ENCODE assay signal across 1 cellular context in the genomic region with DNA sequence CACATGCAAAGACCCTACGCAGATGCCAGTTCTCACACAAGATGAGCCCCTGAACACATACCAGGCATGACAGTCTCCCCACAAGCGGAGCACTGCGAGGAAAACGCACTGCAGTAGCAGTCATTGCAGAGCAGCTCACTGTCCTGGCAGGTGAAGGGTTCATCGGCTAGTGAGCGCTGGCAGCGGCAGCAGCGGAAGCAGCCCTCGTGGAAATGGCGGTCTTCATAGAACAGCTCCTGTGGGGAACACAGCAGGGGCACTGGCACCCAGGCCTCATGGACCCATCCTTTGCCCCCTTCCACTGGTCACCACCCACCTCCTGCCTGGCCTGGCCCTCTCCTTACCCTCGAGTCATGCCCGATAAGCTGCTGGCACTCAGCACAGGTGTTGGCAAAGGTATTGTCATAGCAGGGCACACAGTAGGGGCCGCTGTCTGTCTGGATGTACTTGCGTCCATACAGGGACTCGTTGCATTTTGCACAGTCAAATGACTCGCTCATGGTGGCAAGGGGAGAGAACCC.
A peak's percentile ranks its signal among the peaks of the same experiment; 100 is the strongest.
TF ChIP-seq lines count a peak whose summit lies in the region.

No MANE protein-coding gene starts in this region.

TF ChIP-seq in K562, 482 proteins besides CTCF, POLR2A, EP300 and RAD21 (continued from another document):
- TF ChIP-seq ZBTB9 (CRISPR knock-in tag; IDR thresholded peaks at IDR 0.05) (peak; percentile 82), NCOA2 (IDR thresholded peaks at IDR 0.05; ENCODE audit: partially characterized antibody in 2 of 2) (no peak), ZFP91 (CRISPR knock-in tag; IDR thresholded peaks at IDR 0.05) (0 out of 2 replicates have a peak, but pooled peaks have one; percentile 37), CBX3 (IDR thresholded peaks at IDR 0.05; ENCODE audit: borderline replicate concordance in 1 of 2, low read length in 2 of 2) (0 out of 3 replicates have a peak, but pooled peaks of 1 of the 2 experiments have one; percentile 10), TOE1 (IDR thresholded peaks at IDR 0.05; ENCODE audit: borderline replicate concordance) (no peak), TOE1 (CRISPR knock-in tag; IDR thresholded peaks at IDR 0.05; ENCODE audit: borderline replicate concordance, low read depth) (0 out of 2 replicates have a peak, but pooled peaks have one; percentile 74), MAX (CRISPR knock-in tag; IDR thresholded peaks at IDR 0.05) (peak; percentile 58; the same call in 1 of the 2 replicates), ZBTB33 (CRISPR knock-in tag; IDR thresholded peaks at IDR 0.05) (peak; percentile 94), CEBPG (CRISPR knock-in tag; IDR thresholded peaks at IDR 0.05) (peak; percentile 53; the same call in 1 of the 2 replicates), CEBPG (tag; conservative IDR thresholded peaks at IDR 0.05 in 1 of 2, IDR thresholded peaks at IDR 0.05 in 1 of 2) (no peak), ARID4B (CRISPR knock-in tag; IDR thresholded peaks at IDR 0.05) (0 out of 2 replicates have a peak, but pooled peaks have one; percentile 35), ZNF609 (CRISPR knock-in tag; IDR thresholded peaks at IDR 0.05; ENCODE audit: borderline replicate concordance) (peak; percentile 18; the same call in 1 of the 2 replicates), GATAD2A (IDR thresholded peaks at IDR 0.05) (no peak; the same call in none of the 2 replicates), ZBTB17 (CRISPR knock-in tag; IDR thresholded peaks at IDR 0.05) (peak; percentile 81; the same call in 1 of the 2 replicates), WHSC1 (IDR thresholded peaks at IDR 0.05; ENCODE audit: low read length) (no peak), HNRNPH1 (optimal IDR thresholded peaks at IDR 0.05; ENCODE audit: low read depth, low read length) (no peak), E2F5 (CRISPR knock-in tag; IDR thresholded peaks at IDR 0.05) (peak; percentile 54; the same call in 1 of the 2 replicates), ZFPM2 (CRISPR knock-in tag; IDR thresholded peaks at IDR 0.05) (no peak), PHB (CRISPR knock-in tag; IDR thresholded peaks at IDR 0.05) (no peak)
- TF ChIP-seq, protein P1, sequence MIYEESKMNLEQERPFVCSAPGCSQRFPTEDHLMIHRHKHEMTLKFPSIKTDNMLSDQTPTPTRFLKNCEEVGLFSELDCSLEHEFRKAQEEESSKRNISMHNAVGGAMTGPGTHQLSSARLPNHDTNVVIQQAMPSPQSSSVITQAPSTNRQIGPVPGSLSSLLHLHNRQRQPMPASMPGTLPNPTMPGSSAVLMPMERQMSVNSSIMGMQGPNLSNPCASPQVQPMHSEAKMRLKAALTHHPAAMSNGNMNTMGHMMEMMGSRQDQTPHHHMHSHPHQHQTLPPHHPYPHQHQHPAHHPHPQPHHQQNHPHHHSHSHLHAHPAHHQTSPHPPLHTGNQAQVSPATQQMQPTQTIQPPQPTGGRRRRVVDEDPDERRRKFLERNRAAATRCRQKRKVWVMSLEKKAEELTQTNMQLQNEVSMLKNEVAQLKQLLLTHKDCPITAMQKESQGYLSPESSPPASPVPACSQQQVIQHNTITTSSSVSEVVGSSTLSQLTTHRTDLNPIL (CRISPR knock-in tag; IDR thresholded peaks at IDR 0.05): 0 out of 2 replicates have a peak, but pooled peaks have one; percentile 27
- TF ChIP-seq, protein P2, sequence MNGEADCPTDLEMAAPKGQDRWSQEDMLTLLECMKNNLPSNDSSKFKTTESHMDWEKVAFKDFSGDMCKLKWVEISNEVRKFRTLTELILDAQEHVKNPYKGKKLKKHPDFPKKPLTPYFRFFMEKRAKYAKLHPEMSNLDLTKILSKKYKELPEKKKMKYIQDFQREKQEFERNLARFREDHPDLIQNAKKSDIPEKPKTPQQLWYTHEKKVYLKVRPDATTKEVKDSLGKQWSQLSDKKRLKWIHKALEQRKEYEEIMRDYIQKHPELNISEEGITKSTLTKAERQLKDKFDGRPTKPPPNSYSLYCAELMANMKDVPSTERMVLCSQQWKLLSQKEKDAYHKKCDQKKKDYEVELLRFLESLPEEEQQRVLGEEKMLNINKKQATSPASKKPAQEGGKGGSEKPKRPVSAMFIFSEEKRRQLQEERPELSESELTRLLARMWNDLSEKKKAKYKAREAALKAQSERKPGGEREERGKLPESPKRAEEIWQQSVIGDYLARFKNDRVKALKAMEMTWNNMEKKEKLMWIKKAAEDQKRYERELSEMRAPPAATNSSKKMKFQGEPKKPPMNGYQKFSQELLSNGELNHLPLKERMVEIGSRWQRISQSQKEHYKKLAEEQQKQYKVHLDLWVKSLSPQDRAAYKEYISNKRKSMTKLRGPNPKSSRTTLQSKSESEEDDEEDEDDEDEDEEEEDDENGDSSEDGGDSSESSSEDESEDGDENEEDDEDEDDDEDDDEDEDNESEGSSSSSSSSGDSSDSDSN (IDR thresholded peaks at IDR 0.05; ENCODE audit: borderline replicate concordance in 1 of 2, low read depth in 2 of 2, low read length in 2 of 2): 0 out of 4 replicates have a peak, but pooled peaks of 1 of the 2 experiments have one; percentile 15
- TF ChIP-seq, protein P3, sequence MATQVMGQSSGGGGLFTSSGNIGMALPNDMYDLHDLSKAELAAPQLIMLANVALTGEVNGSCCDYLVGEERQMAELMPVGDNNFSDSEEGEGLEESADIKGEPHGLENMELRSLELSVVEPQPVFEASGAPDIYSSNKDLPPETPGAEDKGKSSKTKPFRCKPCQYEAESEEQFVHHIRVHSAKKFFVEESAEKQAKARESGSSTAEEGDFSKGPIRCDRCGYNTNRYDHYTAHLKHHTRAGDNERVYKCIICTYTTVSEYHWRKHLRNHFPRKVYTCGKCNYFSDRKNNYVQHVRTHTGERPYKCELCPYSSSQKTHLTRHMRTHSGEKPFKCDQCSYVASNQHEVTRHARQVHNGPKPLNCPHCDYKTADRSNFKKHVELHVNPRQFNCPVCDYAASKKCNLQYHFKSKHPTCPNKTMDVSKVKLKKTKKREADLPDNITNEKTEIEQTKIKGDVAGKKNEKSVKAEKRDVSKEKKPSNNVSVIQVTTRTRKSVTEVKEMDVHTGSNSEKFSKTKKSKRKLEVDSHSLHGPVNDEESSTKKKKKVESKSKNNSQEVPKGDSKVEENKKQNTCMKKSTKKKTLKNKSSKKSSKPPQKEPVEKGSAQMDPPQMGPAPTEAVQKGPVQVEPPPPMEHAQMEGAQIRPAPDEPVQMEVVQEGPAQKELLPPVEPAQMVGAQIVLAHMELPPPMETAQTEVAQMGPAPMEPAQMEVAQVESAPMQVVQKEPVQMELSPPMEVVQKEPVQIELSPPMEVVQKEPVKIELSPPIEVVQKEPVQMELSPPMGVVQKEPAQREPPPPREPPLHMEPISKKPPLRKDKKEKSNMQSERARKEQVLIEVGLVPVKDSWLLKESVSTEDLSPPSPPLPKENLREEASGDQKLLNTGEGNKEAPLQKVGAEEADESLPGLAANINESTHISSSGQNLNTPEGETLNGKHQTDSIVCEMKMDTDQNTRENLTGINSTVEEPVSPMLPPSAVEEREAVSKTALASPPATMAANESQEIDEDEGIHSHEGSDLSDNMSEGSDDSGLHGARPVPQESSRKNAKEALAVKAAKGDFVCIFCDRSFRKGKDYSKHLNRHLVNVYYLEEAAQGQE (CRISPR knock-in tag; IDR thresholded peaks at IDR 0.05; ENCODE audit: low read depth): peak; percentile 22; the same call in 1 of the 2 replicates
